10 cellular contexts compared by ENCODE assay signal in genomic region chr14:64938972-64939816, GRCh38. TPM values are rescaled to one million over a fixed set of nuclear protein-coding genes. Genes with fewer than 3 reads are reported as not detected.
DNase-seq lines count a peak whose midpoint lies in the region; ATAC-seq and TF ChIP-seq lines count a peak whose summit lies in the region.
"Had no signal": no experiment of that assay in that cellular context is flagged by ENCODE, and none has a peak within 500 bp of the region (broad histone marks: within the 10 kb centered on the region; RNA-seq: fewer than 3 reads in every experiment).

No MANE protein-coding gene starts in this region.

- peak overlapping the region; percentile 74 for H3K27ac Mint-ChIP-seq in CD4-positive, alpha-beta T cell
- H3K27ac Mint-ChIP-seq: T-helper 1 cell treated with Interleukin-12 subunit alpha and Interleukin-12 subunit beta and Interleukin-4 antibody, amounts not matched to agents 30 μg/mL and 1 μg/mL, for 36 hours had no signal

- DNase-seq in CD4-positive, alpha-beta T cell, result no peak
- DNase-seq in NCI-H2029 treated with DMSO at 0.1 percent for 48 hours (lab: John Stamatoyannopoulos, UW) (peak; percentile 11), colonic mucosa (peak; percentile 65), A673 (ENCODE audit: low spot score) (no peak), DMS79 treated with DMSO at 0.1 percent for 48 hours (lab: John Stamatoyannopoulos, UW) (no peak)
- DNase-seq: activated gamma-delta T cell, IMR-90 had no signal

- no peaks in the 10 kb centered on the region for H3K27me3 Mint-ChIP-seq in CD4-positive, alpha-beta T cell

- peaks cover 8% of the 10 kb centered on the region for H3K4me1 ChIP-seq in colonic mucosa
- H3K4me1 ChIP-seq in A673 (ENCODE audit: insufficient read depth, low read length, poor library complexity, severe bottlenecking), result peaks cover 18% of the 10 kb centered on the region

- H3K36me3 ChIP-seq in colonic mucosa (no peaks in the 10 kb centered on the region), A673 (ENCODE audit: insufficient read depth, low read length, poor library complexity, severe bottlenecking) (no peaks in the 10 kb centered on the region)

- H3K9ac ChIP-seq in colonic mucosa (ENCODE audit: low read depth in 2 of 2, low read length in 2 of 2), result peak overlapping the region in 1 of 2 donors; percentile 71

- no peak overlapping the region for H3K4me3 Mint-ChIP-seq in CD4-positive, alpha-beta T cell
- H3K4me3 Mint-ChIP-seq: T-helper 1 cell treated with Interleukin-12 subunit alpha and Interleukin-12 subunit beta and Interleukin-4 antibody, amounts not matched to agents 30 μg/mL and 1 μg/mL, for 36 hours had no signal

- H3K4me1 Mint-ChIP-seq in CD4-positive, alpha-beta T cell (ENCODE audit: low read depth), result peaks cover 90% of the 10 kb centered on the region

- CTCF ChIA-PET in CD4-positive, alpha-beta T cell (lab: Charles Lee), result interaction anchor here (0.6 to 1.3 kb wide), 2 partner anchors 14 to 364 kb away, joined by 3 read pairs; no protein-coding TSS in a partner anchor
- CTCF ChIA-PET in A673 (lab: Charles Lee), result no interaction called here

- no peak for ATAC-seq in CD4-positive, alpha-beta T cell (ENCODE audit: poor library complexity)
- ATAC-seq in GM19324 (IDR thresholded peaks at IDR 0.05; ENCODE audit: low FRiP score, unreplicated experiment), result no peak

- no peak for TF ChIP-seq CTCF in CD4-positive, alpha-beta T cell (IDR thresholded peaks at IDR 0.05)
- TF ChIP-seq CTCF in colonic mucosa (IDR thresholded peaks at IDR 0.05), result no peak
- TF ChIP-seq CTCF in A673 (conservative IDR thresholded peaks at IDR 0.05; ENCODE audit: low read depth, low read length), result no peak

- intact Hi-C loops in CD4-positive, alpha-beta T cell (cut with DNase I, micrococcal nuclease), result no loop called here
- intact Hi-C loops in colonic mucosa (cut with DNase I), result no loop called here
- intact Hi-C loops in A673 (cut with micrococcal nuclease; ENCODE audit: unreplicated experiment), result no loop called here

- H3K9me3 ChIP-seq in CD4-positive, alpha-beta T cell (ENCODE audit: control insufficient read depth, low read length), result no peaks in the 10 kb centered on the region
- H3K9me3 ChIP-seq in colonic mucosa (no peaks in the 10 kb centered on the region), A673 (ENCODE audit: low read depth, low read length, poor library complexity, severe bottlenecking) (no peaks in the 10 kb centered on the region)

- peaks cover 97% of the 10 kb centered on the region for H3K36me3 Mint-ChIP-seq in CD4-positive, alpha-beta T cell (ENCODE audit: low read depth)

- H3K9me3 Mint-ChIP-seq in CD4-positive, alpha-beta T cell, result no peaks in the 10 kb centered on the region
- H3K9me3 Mint-ChIP-seq: T-helper 1 cell treated with Interleukin-12 subunit alpha and Interleukin-12 subunit beta and Interleukin-4 antibody, amounts not matched to agents 30 μg/mL and 1 μg/mL, for 36 hours had no signal

- H3K4me3 ChIP-seq in colonic mucosa (peak overlapping the region; percentile 36), A673 (ENCODE audit: low read depth, low read length, poor library complexity, severe bottlenecking) (no peak overlapping the region)

- no peaks in the 10 kb centered on the region for H3K27me3 ChIP-seq in CD4-positive, alpha-beta T cell (ENCODE audit: control insufficient read depth, insufficient read depth, low read length)
- no peaks in the 10 kb centered on the region for H3K27me3 ChIP-seq in colonic mucosa
- H3K27me3 ChIP-seq in A673 (replicated peaks; ENCODE audit: insufficient read depth, low read depth, low read length, poor library complexity), result no peaks in the 10 kb centered on the region

- POLR2A ChIA-PET in CD4-positive, alpha-beta T cell (lab: Charles Lee), result no interaction called here
- POLR2A ChIA-PET in A673 (lab: Charles Lee; ENCODE audit: low non-redundant PET), result no interaction called here

- H3K27ac ChIP-seq in CD4-positive, alpha-beta T cell (ENCODE audit: low read depth, low read length), result no peak overlapping the region
- H3K27ac ChIP-seq in colonic mucosa (peak overlapping the region; percentile 80), A673 (ENCODE audit: low read depth, low read length, poor library complexity, severe bottlenecking) (no peak overlapping the region)

- no TSS peak for BruUV-seq in A673 (replicated peaks; lab: Mats Ljungman, UMichigan)

RNA-seq across cellular contexts. Expression of gene GPX2, which starts 3.4 kb away (rescaled TPM):
- not detected for total RNA-seq in CD4-positive, alpha-beta T cell
- total RNA-seq in colonic mucosa (100 to 1,000 TPM; 489 to 682 TPM), A673 (2021) (0.33 TPM in 1 of 2 replicates, not detected in the other)
- total RNA-seq: IMR-90, mononuclear cell had no signal

RNA-seq across cellular contexts. Expression of gene CHURC1, which starts 24.9 kb away (rescaled TPM):
- total RNA-seq in CD4-positive, alpha-beta T cell, result 10 to 100 TPM; 50.1 to 54.0 TPM
- 10 to 100 TPM; 46.5 to 57.7 TPM for total RNA-seq in colonic mucosa
- total RNA-seq in A673 (2021), result 61.9 and 65.2 TPM in 2 replicates

RNA-seq across cellular contexts. Expression of gene RAB15, which starts 32.9 kb away (rescaled TPM):
- total RNA-seq in CD4-positive, alpha-beta T cell, result 1 to 10 TPM; 2.6 to 3.8 TPM
- total RNA-seq in colonic mucosa (10 to 100 TPM; 33.3 to 43.8 TPM), A673 (2021) (23.6 and 26.9 TPM in 2 replicates)

RNA-seq across cellular contexts. Expression of gene FNTB, which starts 47.5 kb away (rescaled TPM):
- total RNA-seq in CD4-positive, alpha-beta T cell, result 1 to 10 TPM; 7.5 to 7.9 TPM
- total RNA-seq in colonic mucosa, result 10 to 100 TPM; 12.1 to 20.7 TPM
- 22.4 and 24.0 TPM in 2 replicates for total RNA-seq in A673 (2021)

RNA-seq across cellular contexts. Expression of gene SPTB, which starts 59.5 kb away (rescaled TPM):
- total RNA-seq in CD4-positive, alpha-beta T cell, result under 1 TPM; 0.03 to 0.08 TPM
- under 1 TPM; 0.42 to 0.52 TPM for total RNA-seq in colonic mucosa
- 0.43 and 0.70 TPM in 2 replicates for total RNA-seq in A673 (2021)

Comparison
In these comparisons a context has a peak if more than half of its experiments do, and no peak if none do; other contexts are left out.
1. DNase-seq: peak in NCI-H2029 treated with DMSO at 0.1 percent for 48 hours (single experiment) and colonic mucosa (single experiment); none in CD4-positive, alpha-beta T cell (0 of 10), A673 (single experiment) and DMS79 treated with DMSO at 0.1 percent for 48 hours (single experiment).
2. RNA of gene GPX2, which starts 3.4 kb away (total RNA-seq): 489 to 682 TPM in colonic mucosa; not detected in CD4-positive, alpha-beta T cell and 0.33 TPM in A673; every median in the first group is over 100 times any median in the second.